In the genomic region with DNA sequence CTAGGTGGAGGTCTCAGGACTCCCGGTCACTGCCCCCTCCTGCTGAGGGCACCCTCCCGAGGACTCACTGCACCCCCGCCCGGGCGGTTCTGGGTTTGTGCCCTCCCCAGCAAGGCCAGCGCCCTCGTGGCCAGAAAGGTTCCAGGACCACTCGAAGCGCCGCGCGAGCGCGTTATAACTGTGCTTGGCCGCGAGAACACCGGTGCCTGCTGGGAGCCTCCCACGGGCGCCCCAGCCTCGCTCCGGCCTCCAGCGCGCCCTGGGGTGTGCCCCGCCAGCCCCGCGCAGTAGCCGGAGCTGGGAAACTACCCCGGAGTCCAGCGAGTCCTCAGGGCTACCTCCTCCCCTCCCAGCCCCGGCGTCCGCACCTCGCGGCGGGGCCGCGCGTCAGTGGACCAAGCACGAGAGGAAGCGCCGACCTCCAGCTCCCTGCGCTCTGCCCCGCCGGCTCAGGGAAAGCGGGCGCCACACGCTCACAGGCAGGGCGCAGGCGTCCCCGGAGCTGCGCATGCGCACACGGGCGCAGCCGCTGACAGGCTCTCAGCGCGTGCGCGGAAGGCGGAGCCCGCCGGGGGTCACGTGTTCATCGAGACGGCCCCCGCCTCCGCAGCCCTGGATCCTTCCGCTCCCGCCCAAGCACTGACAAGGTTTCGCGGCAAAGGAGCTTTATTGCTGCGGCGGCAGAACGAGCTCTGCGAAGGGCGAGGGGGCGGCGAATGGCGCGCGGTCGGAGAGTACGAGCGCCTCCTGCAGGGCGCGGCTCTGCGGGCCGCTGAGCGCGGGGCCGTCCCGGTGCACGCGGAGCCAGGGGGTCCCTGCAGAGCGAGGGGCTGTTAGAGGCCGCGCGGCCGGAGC, we compare ENCODE assay signal across 8 cellular contexts. TPM values are rescaled to one million over a fixed set of nuclear protein-coding genes. Genes with fewer than 3 reads are reported as not detected.
DNase-seq lines count a peak whose midpoint lies in the region; ATAC-seq and TF ChIP-seq lines count a peak whose summit lies in the region.

A gene with protein sequence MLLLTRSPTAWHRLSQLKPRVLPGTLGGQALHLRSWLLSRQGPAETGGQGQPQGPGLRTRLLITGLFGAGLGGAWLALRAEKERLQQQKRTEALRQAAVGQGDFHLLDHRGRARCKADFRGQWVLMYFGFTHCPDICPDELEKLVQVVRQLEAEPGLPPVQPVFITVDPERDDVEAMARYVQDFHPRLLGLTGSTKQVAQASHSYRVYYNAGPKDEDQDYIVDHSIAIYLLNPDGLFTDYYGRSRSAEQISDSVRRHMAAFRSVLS (minus strand): TSS at position 495 of the 855 bp plus-strand sequence. CDS start 1,187 bp downstream, outside the sequence.

- H3K4me3 Mint-ChIP-seq in chondrocyte (ENCODE audit: unreplicated experiment), result peak within 1 kb of the TSS; percentile 95

- DNase-seq in AG09319 (ENCODE audit: extremely low read depth, low read depth) (peak; percentile 94), NCI-H446 treated with DMSO at 0.1 percent for 48 hours (lab: John Stamatoyannopoulos, UW) (peak; percentile 90), chondrocyte (ENCODE audit: low spot score) (peak; percentile 97), kidney tubule cell (ENCODE audit: low spot score) (peak; percentile 97)
- peak; percentile 98 for DNase-seq in activated CD4-positive, alpha-beta T cell treated with anti-CD3 and anti-CD28 coated beads for 1 hour
- peak; percentile 95 to 98 for DNase-seq in stimulated activated CD4-positive, alpha-beta T cell treated with anti-CD3 and anti-CD28 coated beads, Interleukin-1b, Interleukin-23, amount 100 ng/mL, for 1 hour (ENCODE audit: low read depth in 2 of 2)

- peaks cover 3% of the 10 kb centered on the region for H3K36me3 Mint-ChIP-seq in chondrocyte (ENCODE audit: low read depth)

- peak within 1 kb of the TSS; percentile 92 for H3K27ac Mint-ChIP-seq in chondrocyte (ENCODE audit: unreplicated experiment)

- peaks cover 46% of the 10 kb centered on the region for H3K4me1 Mint-ChIP-seq in chondrocyte (ENCODE audit: low read depth)

- in situ Hi-C loops in GM18951 (cut with MboI; ENCODE audit: low sequenced_read_pairs, unreplicated experiment), result no loop called here

- H3K27me3 Mint-ChIP-seq in chondrocyte (ENCODE audit: low read depth), result no peaks in the 10 kb centered on the region

- TF ChIP-seq CTCF in AG09319 (IDR thresholded peaks at IDR 0.05; ENCODE audit: low read depth, low read length) (peak; percentile 30), chondrocyte (IDR thresholded peaks at IDR 0.05) (peak; percentile 73)

- peak; percentile 45 for ATAC-seq in HG03175 (IDR thresholded peaks at IDR 0.05; ENCODE audit: unreplicated experiment)

- TF ChIP-seq POLR2A in GM18951 (IDR thresholded peaks at IDR 0.05; ENCODE audit: extremely low read depth, insufficient read depth, insufficient read length), result peak; percentile 91

- no peaks in the 10 kb centered on the region for H3K9me3 Mint-ChIP-seq in chondrocyte (ENCODE audit: low read depth)

RNA-seq across cellular contexts. Expression of the gene that starts here (rescaled TPM):
- 4.4 to 5.4 TPM in 2 of 3 replicates, not detected in the other for total RNA-seq in chondrocyte

Comparison
In these comparisons a context has a peak if more than half of its experiments do, and no peak if none do; other contexts are left out.
1. Peak in every context shown above with its lines: DNase-seq and ATAC-seq.